In the genomic region with DNA sequence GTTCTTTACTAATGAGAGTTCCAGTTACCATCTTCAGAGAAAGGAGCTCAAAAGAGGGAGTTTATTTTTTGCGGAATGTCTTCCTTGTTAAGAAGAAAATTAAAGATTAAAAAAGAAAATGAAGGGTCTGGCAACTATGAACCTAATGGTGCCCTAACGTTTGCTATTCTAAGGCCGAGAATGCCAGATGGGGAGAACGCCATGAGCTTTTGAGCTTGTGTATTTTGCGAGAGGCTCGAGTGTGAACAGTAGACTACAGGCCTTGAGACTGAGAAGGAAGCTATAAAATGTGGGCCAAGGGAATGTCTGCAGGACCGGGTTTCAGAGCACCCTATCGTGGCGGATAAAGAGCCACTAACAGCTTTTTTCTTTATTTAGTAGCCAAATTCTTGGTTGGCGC, we compare ENCODE assay signal across 8 cellular contexts. TPM values are rescaled to one million over a fixed set of nuclear protein-coding genes. Genes with fewer than 3 reads are reported as not detected.
DNase-seq lines count a peak whose midpoint lies in the region; ATAC-seq and TF ChIP-seq lines count a peak whose summit lies in the region.

No MANE protein-coding gene starts in this region.

- TF ChIP-seq CTCF in cardiac muscle cell (IDR thresholded peaks at IDR 0.05; ENCODE audit: low read depth, low read length): no peak
- TF ChIP-seq CTCF in body of pancreas (IDR thresholded peaks at IDR 0.05): no peak

- no peak for TF ChIP-seq POLR2A in body of pancreas (IDR thresholded peaks at IDR 0.05)

- H3K9me3 ChIP-seq in cardiac muscle cell (ENCODE audit: low read depth) (no peaks in the 10 kb centered on the region), body of pancreas (no peaks in the 10 kb centered on the region), mesodermal cell (ENCODE audit: control insufficient read depth, low read length) (no peaks in the 10 kb centered on the region)

- DNase-seq in cardiac muscle cell (ENCODE audit: low read depth in 1 of 2, low spot score in 1 of 2) (no peak), left cardiac atrium (no peak), body of pancreas (no peak), NCI-H2171 treated with DMSO at 0.1 percent for 48 hours (lab: John Stamatoyannopoulos, UW) (no peak), NCI-H2029 treated with DMSO at 0.1 percent for 48 hours (lab: John Stamatoyannopoulos, UW) (no peak)

- H3K27ac ChIP-seq in cardiac muscle cell (no peak overlapping the region), body of pancreas (peak overlapping the region in 3 of 4 donors; percentile 70 to 88 (median 83)), mesodermal cell (ENCODE audit: low read depth, low read length, severe bottlenecking) (no peak overlapping the region), urinary bladder (ENCODE audit: low read depth) (no peak overlapping the region)

- H3K27me3 ChIP-seq in cardiac muscle cell (peaks cover 45% of the 10 kb centered on the region), body of pancreas (no peaks in the 10 kb centered on the region)

- H3K36me3 ChIP-seq in cardiac muscle cell (no peaks in the 10 kb centered on the region), body of pancreas (replicated peaks in 1 of 2; ENCODE audit: insufficient read depth in 1 of 2, low read depth in 2 of 2) (no peaks in the 10 kb centered on the region), mesodermal cell (ENCODE audit: control insufficient read depth, insufficient read depth, low read length) (no peaks in the 10 kb centered on the region), urinary bladder (ENCODE audit: insufficient read depth) (no peaks in the 10 kb centered on the region)

- H3K4me3 ChIP-seq in cardiac muscle cell (peak overlapping the region; percentile 68), body of pancreas (peak overlapping the region in 1 of 2 donors; percentile 92), mesodermal cell (ENCODE audit: extremely low read depth, insufficient read depth, low read length, poor library complexity, severe bottlenecking) (peak overlapping the region; percentile 68), urinary bladder (ENCODE audit: low read depth, low read length) (peak overlapping the region; percentile 76)

- ATAC-seq in left cardiac atrium: no peak
- no peak for ATAC-seq in body of pancreas
- no peak for ATAC-seq in GM18873 (IDR thresholded peaks at IDR 0.05; ENCODE audit: low FRiP score, unreplicated experiment)

- intact Hi-C loops in left cardiac atrium (cut with DNase I): loop anchor here in 1 of 2 donors (10.0 kb wide), 1 partner anchor 100 kb away; no protein-coding TSS in a partner anchor
- intact Hi-C loops in body of pancreas (cut with DNase I): no loop called here

- 86 to 88% methylated on average over 10 of the region's 10 CpGs for WGBS in body of pancreas, 2 donors
- 92 to 94% methylated on average over 9 to 10 of the region's 10 CpGs for WGBS in mesodermal cell (ENCODE audit: insufficient coverage in 2 of 2), 2 experiments
- 90% methylated on average over 10 of the region's 10 CpGs for WGBS in urinary bladder

- H3K4me1 ChIP-seq in cardiac muscle cell (ENCODE audit: low read depth) (peaks cover under 1% of the 10 kb centered on the region), body of pancreas (peaks cover 22% of the 10 kb centered on the region), mesodermal cell (ENCODE audit: control insufficient read depth, insufficient read depth, low read length, poor library complexity, severe bottlenecking) (peaks cover 5% of the 10 kb centered on the region), urinary bladder (ENCODE audit: insufficient read depth) (no peaks in the 10 kb centered on the region)

RNA-seq across cellular contexts. Expression of gene FGF14, which starts 6.7 kb away (rescaled TPM):
- not detected in 2 replicates for total RNA-seq in cardiac muscle cell
- 0.09 TPM in 1 of 2 replicates, not detected in the other for polyA plus RNA-seq in cardiac muscle cell
- total RNA-seq in left cardiac atrium: 1 to 10 TPM; 1.3 to 3.7 TPM
- under 1 TPM; under 0.01 to 0.52 TPM for total RNA-seq in body of pancreas
- 1.00 TPM for polyA plus RNA-seq in mesodermal cell (2013, experiment 1 of 2)
- polyA plus RNA-seq in mesodermal cell (2013, experiment 2 of 2): 0.71 TPM
- total RNA-seq in urinary bladder: 4.5 TPM
- polyA plus RNA-seq in urinary bladder: 0.20 TPM

Comparison
In these comparisons a context has a peak if more than half of its experiments do, and no peak if none do; other contexts are left out.
1. H3K27ac ChIP-seq: peak in body of pancreas (3 of 4); none in cardiac muscle cell (single experiment), mesodermal cell (single experiment) and urinary bladder (single experiment).